27 cellular contexts compared by ENCODE assay signal in the genomic region with DNA sequence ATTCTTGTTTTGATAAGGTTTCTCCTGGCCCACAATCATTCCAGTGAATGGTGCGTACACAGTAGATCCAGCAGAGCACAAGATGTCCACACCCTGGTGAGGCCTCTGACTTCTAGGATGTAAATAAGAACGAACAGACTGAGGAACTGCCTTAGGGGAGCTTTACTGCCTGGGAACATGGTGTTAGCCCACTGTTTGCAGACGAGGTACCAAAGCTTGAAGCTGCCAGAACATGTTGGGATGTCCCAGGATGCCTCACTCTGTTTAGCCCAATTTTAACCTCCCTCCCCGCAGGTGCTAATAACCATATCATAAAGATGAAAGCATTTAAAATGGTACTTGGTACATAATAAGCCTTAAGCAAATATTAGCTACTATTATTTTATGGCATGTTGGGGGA. TPM values are rescaled to one million over a fixed set of nuclear protein-coding genes. Genes with fewer than 3 reads are reported as not detected.
"Had no signal": no experiment of that assay in that cellular context is flagged by ENCODE, and none has a peak within 500 bp of the region (broad histone marks: within the 10 kb centered on the region; RNA-seq: fewer than 3 reads in every experiment).

No MANE protein-coding gene starts in this region.

- DNase-seq: activated CD4-positive, alpha-beta memory T cell treated with anti-CD3 and anti-CD28 coated beads, Interleukin-2, amount 10 ng/mL, durations not matched to agents 7 days and 5 days; activated CD4-positive, alpha-beta T cell treated with anti-CD3 and anti-CD28 coated beads for 36 hours; activated CD4-positive, alpha-beta T cell treated with anti-CD3 and anti-CD28 coated beads, Interleukin-2, amount 50 U/mL, for 1 hour; activated CD8-positive, alpha-beta memory T cell treated with anti-CD3 and anti-CD28 coated beads, Interleukin-2, amount 50 U/mL, for 4 hours; amniotic stem cell; body of pancreas; central memory CD4-positive, alpha-beta T cell; Karpas-422; NCI-H1048; NCI-H1694; NCI-H2029; NCI-H2107; NCI-H2171 treated with DMSO at 0.1 percent for 48 hours; NCI-H226; NCI-H526; PC-3; SHP77; T-helper 1 cell; WERI-Rb-1 had no signal

- H3K27me3 ChIP-seq: ascending aorta had no signal

- H3K9me3 ChIP-seq: ascending aorta, body of pancreas had no signal

- H3K36me3 Mint-ChIP-seq: activated naive CD4-positive, alpha-beta T cell treated with anti-CD3 and anti-CD28 coated beads, Interleukin-2, amount 50 U/mL, for 24 hours had no signal

- H3K9me3 Mint-ChIP-seq: activated CD4-positive, alpha-beta memory T cell treated with anti-CD3 and anti-CD28 coated beads, Interleukin-2, amount 10 ng/mL, durations not matched to agents 7 days and 5 days had no signal

- H3K4me1 Mint-ChIP-seq: activated CD4-positive, alpha-beta memory T cell treated with anti-CD3 and anti-CD28 coated beads, Interleukin-2, amount 10 ng/mL, durations not matched to agents 7 days and 5 days; activated CD4-positive, alpha-beta T cell treated with anti-CD3 and anti-CD28 coated beads for 36 hours; activated naive CD4-positive, alpha-beta T cell treated with anti-CD3 and anti-CD28 coated beads, Interleukin-2, amount 50 U/mL, for 24 hours had no signal

- H3K27ac ChIP-seq: ascending aorta, body of pancreas, WERI-Rb-1 had no signal

- ATAC-seq: activated CD4-positive, alpha-beta T cell treated with anti-CD3 and anti-CD28 coated beads for 36 hours; body of pancreas; K562; PC-3 had no signal

- H3K4me3 ChIP-seq: ascending aorta, body of pancreas, K562 had no signal

- H3K36me3 ChIP-seq: ascending aorta, WERI-Rb-1 had no signal

- H3K4me1 ChIP-seq: ascending aorta, body of pancreas had no signal

- H3K4me3 Mint-ChIP-seq: activated CD4-positive, alpha-beta memory T cell treated with anti-CD3 and anti-CD28 coated beads, Interleukin-2, amount 10 ng/mL, durations not matched to agents 7 days and 5 days; activated CD4-positive, alpha-beta T cell treated with anti-CD3 and anti-CD28 coated beads for 36 hours; activated naive CD4-positive, alpha-beta T cell treated with anti-CD3 and anti-CD28 coated beads, Interleukin-2, amount 50 U/mL, for 24 hours had no signal

- H3K27ac Mint-ChIP-seq: activated CD4-positive, alpha-beta memory T cell treated with anti-CD3 and anti-CD28 coated beads, Interleukin-2, amount 10 ng/mL, durations not matched to agents 7 days and 5 days; activated CD4-positive, alpha-beta T cell treated with anti-CD3 and anti-CD28 coated beads for 36 hours; activated naive CD4-positive, alpha-beta T cell treated with anti-CD3 and anti-CD28 coated beads, Interleukin-2, amount 50 U/mL, for 24 hours had no signal

RNA-seq across cellular contexts. Expression of gene LECT2, which starts 3.5 kb away (rescaled TPM):
- total RNA-seq: activated CD4-positive, alpha-beta memory T cell treated with anti-CD3 and anti-CD28 coated beads, Interleukin-2, amount 10 ng/mL, durations not matched to agents 7 days and 5 days; activated CD4-positive, alpha-beta T cell treated with anti-CD3 and anti-CD28 coated beads for 36 hours; ascending aorta; body of pancreas; bronchial epithelial cell; chondrocyte; K562; NCI-H460; PC-3; SK-MEL-5; T-helper 2 cell treated with Interferon-gamma antibody and Interleukin-4, amounts not matched to agents 100 ng/mL and 5 ng/mL, for 36 hours had no signal
- polyA plus RNA-seq: K562 had no signal

RNA-seq across cellular contexts. Expression of gene IL9, which starts 55.6 kb away (rescaled TPM):
- total RNA-seq: activated CD4-positive, alpha-beta memory T cell treated with anti-CD3 and anti-CD28 coated beads, Interleukin-2, amount 10 ng/mL, durations not matched to agents 7 days and 5 days; ascending aorta; body of pancreas; bronchial epithelial cell; chondrocyte; K562; NCI-H460; PC-3; SK-MEL-5 had no signal
- polyA plus RNA-seq: K562 had no signal
